In the genomic region with DNA sequence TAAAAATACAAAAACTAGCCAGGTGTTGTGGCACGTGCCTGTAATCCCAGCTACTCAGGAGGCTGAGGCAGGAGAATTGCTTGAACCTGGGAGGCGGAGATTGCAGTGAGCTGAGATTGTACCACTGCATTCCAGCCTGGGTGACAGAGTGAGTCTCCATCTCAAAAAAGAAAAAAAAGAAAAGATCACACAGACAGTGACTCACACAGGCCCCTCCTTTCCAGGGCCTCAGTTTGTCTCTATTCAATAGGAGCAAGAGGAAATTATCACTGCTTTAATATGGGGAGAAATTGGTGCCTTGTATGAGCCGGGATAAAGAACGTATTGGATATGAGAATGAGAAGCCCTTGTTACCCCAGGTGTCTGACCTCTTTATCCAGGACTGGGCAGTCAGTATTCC, we compare ENCODE assay signal across 12 cellular contexts. TPM values are rescaled to one million over a fixed set of nuclear protein-coding genes. Genes with fewer than 3 reads are reported as not detected.
DNase-seq lines count a peak whose midpoint lies in the region; FAIRE-seq and TF ChIP-seq lines count a peak whose summit lies in the region.
"Not testable (repeated sequence)": the region's sequence is repeated elsewhere in the genome, so short reads cannot be mapped to it uniquely, and the experiment has no call there.
"Had no signal": no experiment of that assay in that cellular context is flagged by ENCODE, and none has a peak within 500 bp of the region (broad histone marks: within the 10 kb centered on the region; RNA-seq: fewer than 3 reads in every experiment).

No MANE protein-coding gene starts in this region.

- not testable (repeated sequence) for TF ChIP-seq CTCF in astrocyte (IDR thresholded peaks at IDR 0.05; ENCODE audit: insufficient read depth, low read depth, low read length); bronchial epithelial cell (IDR thresholded peaks at IDR 0.05; ENCODE audit: insufficient read depth, low read length, severe bottlenecking); smooth muscle cell (IDR thresholded peaks at IDR 0.05; ENCODE audit: borderline replicate concordance, insufficient read depth, poor library complexity, severe bottlenecking)

- 0 out of 2 replicates have a peak overlapping the region, but pooled peaks have one; percentile 2 for H3K27ac ChIP-seq in ACC112 (ENCODE audit: low read depth, low read length)
- H3K27ac ChIP-seq in astrocyte (ENCODE audit: low read depth, low read length) = peak overlapping the region; percentile 40
- H3K27ac ChIP-seq in mesenchymal stem cell (ENCODE audit: low read length, poor library complexity, severe bottlenecking) = not testable (repeated sequence)
- H3K27ac ChIP-seq in smooth muscle cell (ENCODE audit: low read depth) = peak overlapping the region; percentile 74

- DNase-seq in EL (peak; percentile 39), HT1080 (ENCODE audit: low read depth) (peak; percentile 27), astrocyte (ENCODE audit: low read depth) (peak; percentile 42), bronchial epithelial cell (ENCODE audit: low read depth) (peak; percentile 41), mesenchymal stem cell (peak; percentile 29)
- DNase-seq in smooth muscle cell (lab: John Stamatoyannopoulos, UW; ENCODE audit: unreplicated experiment) = not testable (repeated sequence)

- not testable (repeated sequence) for FAIRE-seq in astrocyte (lab: Jason Lieb, UNC); bronchial epithelial cell (lab: Jason Lieb, UNC)

- not testable (repeated sequence) for H3K36me3 Mint-ChIP-seq in astrocyte (ENCODE audit: low read depth, unreplicated experiment)

- not testable (repeated sequence) for H3K18ac ChIP-seq in mesenchymal stem cell (ENCODE audit: low read depth in 1 of 2, low read length in 2 of 2)

- H3F3A ChIP-seq in smooth muscle cell (ENCODE audit: low read depth) = not testable (repeated sequence)

- not testable (repeated sequence) for H2BK15ac ChIP-seq in mesenchymal stem cell (ENCODE audit: low read depth, poor library complexity, severe bottlenecking)

- H3K79me2 ChIP-seq in ACC112 (ENCODE audit: control insufficient read depth, insufficient read depth, low read length, unreplicated experiment); smooth muscle cell (ENCODE audit: low read depth): not testable (repeated sequence)
- peaks cover 20% of the 10 kb centered on the region for H3K79me2 ChIP-seq in astrocyte (ENCODE audit: insufficient read depth, low read length)

- not testable (repeated sequence) for H2AK5ac ChIP-seq in mesenchymal stem cell (ENCODE audit: low read length, severe bottlenecking)

- H3K27ac Mint-ChIP-seq in astrocyte (ENCODE audit: unreplicated experiment) = peak overlapping the region; percentile 16

- H3K9ac ChIP-seq in astrocyte (ENCODE audit: low read length) = peak overlapping the region; percentile 57
- H3K9ac ChIP-seq in mesenchymal stem cell (ENCODE audit: low read length); smooth muscle cell (ENCODE audit: low read depth): not testable (repeated sequence)

- WGBS in mesenchymal stem cell = 92% methylated on average over 4 of the region's 4 CpGs
- WGBS in smooth muscle cell (ENCODE audit: low lambda C conversion rate) = 82% methylated on average over 4 of the region's 4 CpGs

- H3K23ac ChIP-seq in mesenchymal stem cell (ENCODE audit: low read length in 2 of 2) = not testable (repeated sequence)

- not testable (repeated sequence) for H3K4me3 ChIP-seq in ACC112 (ENCODE audit: low read depth, low read length); astrocyte (ENCODE audit: insufficient read depth, low read depth, low read length); bronchial epithelial cell (ENCODE audit: low read depth, low read length); mesenchymal stem cell (ENCODE audit: insufficient read depth in 1 of 2, low read depth in 1 of 2, low read length in 2 of 2); smooth muscle cell

- not testable (repeated sequence) for H3K27me3 Mint-ChIP-seq in astrocyte (ENCODE audit: low read depth, unreplicated experiment)

- not testable (repeated sequence) for H2BK12ac ChIP-seq in mesenchymal stem cell (ENCODE audit: low read length in 2 of 2)

- not testable (repeated sequence) for H2BK120ac ChIP-seq in mesenchymal stem cell (ENCODE audit: low read depth, low read length)

- H2AFZ ChIP-seq in ACC112 (ENCODE audit: low read length, unreplicated experiment); astrocyte (ENCODE audit: low read depth, low read length); mesenchymal stem cell (ENCODE audit: low read depth, low read length); smooth muscle cell (ENCODE audit: low read depth): not testable (repeated sequence)

- H3K36me3 ChIP-seq in ACC112 (ENCODE audit: insufficient read depth, low read length); astrocyte (ENCODE audit: insufficient read depth, low read length); bronchial epithelial cell (ENCODE audit: control insufficient read depth, insufficient read depth, low read length); mesenchymal stem cell (ENCODE audit: control insufficient read depth in 1 of 2, insufficient read depth in 2 of 2, low read depth in 1 of 2, low read length in 2 of 2); smooth muscle cell (ENCODE audit: low read depth): not testable (repeated sequence)

- not testable (repeated sequence) for H4K20me1 ChIP-seq in astrocyte (ENCODE audit: insufficient read depth, low read length); smooth muscle cell (ENCODE audit: low read depth)

- H3K4ac ChIP-seq in mesenchymal stem cell (ENCODE audit: low read depth in 1 of 2, low read length in 2 of 2) = not testable (repeated sequence)

- not testable (repeated sequence) for H4K8ac ChIP-seq in mesenchymal stem cell (ENCODE audit: low read length)

- not testable (repeated sequence) for H3K9me3 Mint-ChIP-seq in astrocyte (ENCODE audit: unreplicated experiment)

- not testable (repeated sequence) for H4K91ac ChIP-seq in mesenchymal stem cell (ENCODE audit: low read length)

- H3K14ac ChIP-seq in mesenchymal stem cell (ENCODE audit: low read length in 2 of 2) = not testable (repeated sequence)

- H3K4me1 Mint-ChIP-seq in astrocyte (ENCODE audit: low read depth, unreplicated experiment) = peaks cover 43% of the 10 kb centered on the region

- not testable (repeated sequence) for H3K27me3 ChIP-seq in ACC112 (ENCODE audit: insufficient read depth, low read length); astrocyte (ENCODE audit: insufficient read depth, low read length); bronchial epithelial cell (ENCODE audit: control insufficient read depth, insufficient read depth, low read length); mesenchymal stem cell (ENCODE audit: control insufficient read depth in 1 of 2, insufficient read depth in 1 of 2, low read length in 2 of 2); smooth muscle cell (ENCODE audit: low read depth)

- H3K4me2 ChIP-seq in astrocyte (ENCODE audit: low read length) = peak overlapping the region; percentile 35
- H3K4me2 ChIP-seq in mesenchymal stem cell (ENCODE audit: low read length, poor library complexity, severe bottlenecking); smooth muscle cell: not testable (repeated sequence)

- H3K4me3 Mint-ChIP-seq in astrocyte (ENCODE audit: unreplicated experiment) = peak overlapping the region; percentile 23

- H2BK5ac ChIP-seq in mesenchymal stem cell (ENCODE audit: low read depth, low read length, poor library complexity, severe bottlenecking) = not testable (repeated sequence)

- H3K4me1 ChIP-seq in ACC112 (ENCODE audit: control insufficient read depth, insufficient read depth, low read length, unreplicated experiment) (peaks cover 46% of the 10 kb centered on the region), astrocyte (ENCODE audit: insufficient read depth, low read length) (peaks cover 35% of the 10 kb centered on the region)
- not testable (repeated sequence) for H3K4me1 ChIP-seq in mesenchymal stem cell (ENCODE audit: control insufficient read depth, insufficient read depth, low read depth, low read length); smooth muscle cell (ENCODE audit: low read depth)

- H3K79me1 ChIP-seq in mesenchymal stem cell (replicated peaks; ENCODE audit: low read length, poor library complexity, severe bottlenecking) = not testable (repeated sequence)

- H3K9me3 ChIP-seq in astrocyte (ENCODE audit: insufficient read depth, low read depth, low read length); mesenchymal stem cell (ENCODE audit: control insufficient read depth, low read length); smooth muscle cell (replicated peaks; ENCODE audit: low read depth): not testable (repeated sequence)

RNA-seq across cellular contexts. Expression of a gene that starts 6.4 kb away (rescaled TPM):
- 3.6 and 4.8 TPM in 2 replicates for total RNA-seq in HT1080 (2014; rRNA removed; shearing (Covaris generic))
- polyA plus RNA-seq in HT1080 (2015; cell fraction: cytosol; rRNA removed) = 5.4 and 6.1 TPM in 2 replicates
- 7.8 and 8.8 TPM in 2 replicates for polyA plus RNA-seq in HT1080 (2015; cell fraction: nucleus; rRNA removed)
- 17.6 and 23.9 TPM in 2 replicates for total RNA-seq in astrocyte
- total RNA-seq in bronchial epithelial cell = 1.8 and 3.2 TPM in 2 replicates
- polyA plus RNA-seq in mesenchymal stem cell (2013, experiment 1 of 2) = 8.5 TPM
- 8.8 TPM for polyA plus RNA-seq in mesenchymal stem cell (2013, experiment 2 of 2)
- 5.6 and 10.0 TPM in 2 replicates for total RNA-seq in smooth muscle cell
- 3.7 and 11.7 TPM in 2 replicates for polyA plus RNA-seq in smooth muscle cell
- total RNA-seq: G401 had no signal
- polyA plus RNA-seq: CD8-positive, alpha-beta memory T cell; IgD-negative memory B cell had no signal

RNA-seq across cellular contexts. Expression of a gene that starts 22.0 kb away (rescaled TPM):
- total RNA-seq in HT1080 (2014; rRNA removed; shearing (Covaris generic)) = 1.9 and 3.6 TPM in 2 replicates
- 4.9 and 6.1 TPM in 2 replicates for polyA plus RNA-seq in HT1080 (2015; cell fraction: cytosol; rRNA removed)
- 15.1 and 17.9 TPM in 2 replicates for polyA plus RNA-seq in HT1080 (2015; cell fraction: nucleus; rRNA removed)
- total RNA-seq in astrocyte = 1.2 and 4.6 TPM in 2 replicates
- total RNA-seq in bronchial epithelial cell = 2.9 and 5.8 TPM in 2 replicates
- polyA plus RNA-seq in mesenchymal stem cell (2013, experiment 1 of 2) = 7.6 TPM
- polyA plus RNA-seq in mesenchymal stem cell (2013, experiment 2 of 2) = 6.9 TPM
- 6.7 and 7.5 TPM in 2 replicates for total RNA-seq in smooth muscle cell
- polyA plus RNA-seq in smooth muscle cell = 4.1 and 6.3 TPM in 2 replicates
- total RNA-seq: G401 had no signal

RNA-seq across cellular contexts. Expression of a gene that starts 22.1 kb away (rescaled TPM):
- not detected in 2 replicates for total RNA-seq in HT1080 (2014; rRNA removed; shearing (Covaris generic))
- polyA plus RNA-seq in HT1080 (2015; cell fraction: cytosol; rRNA removed) = not detected in 2 replicates
- polyA plus RNA-seq in HT1080 (2015; cell fraction: nucleus; rRNA removed) = not detected in 2 replicates
- not detected in 2 replicates for total RNA-seq in astrocyte
- not detected in 2 replicates for total RNA-seq in bronchial epithelial cell
- polyA plus RNA-seq in mesenchymal stem cell (2013, experiment 1 of 2) = not detected
- not detected for polyA plus RNA-seq in mesenchymal stem cell (2013, experiment 2 of 2)
- not detected in 2 replicates for total RNA-seq in smooth muscle cell
- not detected in 2 replicates for polyA plus RNA-seq in smooth muscle cell
- total RNA-seq: Caco-2; CD8-positive, alpha-beta memory T cell; G401; GM12878 had no signal
- polyA plus RNA-seq: CD8-positive, alpha-beta memory T cell; IgD-negative memory B cell had no signal

RNA-seq across cellular contexts. Expression of a gene that starts 54.5 kb away (rescaled TPM):
- total RNA-seq in HT1080 (2014; rRNA removed; shearing (Covaris generic)) = not detected in 2 replicates
- not detected in 2 replicates for polyA plus RNA-seq in HT1080 (2015; cell fraction: cytosol; rRNA removed)
- not detected in 2 replicates for polyA plus RNA-seq in HT1080 (2015; cell fraction: nucleus; rRNA removed)
- not detected in 2 replicates for total RNA-seq in astrocyte
- 0.38 TPM in 1 of 2 replicates, not detected in the other for total RNA-seq in bronchial epithelial cell
- polyA plus RNA-seq in mesenchymal stem cell (2013, experiment 1 of 2) = not detected
- polyA plus RNA-seq in mesenchymal stem cell (2013, experiment 2 of 2) = not detected
- total RNA-seq in smooth muscle cell = not detected in 2 replicates
- not detected in 2 replicates for polyA plus RNA-seq in smooth muscle cell
- total RNA-seq: Caco-2; CD8-positive, alpha-beta memory T cell; G401 had no signal
- polyA plus RNA-seq: CD8-positive, alpha-beta memory T cell; IgD-negative memory B cell had no signal
